ENCODE assay signal across 18 cellular contexts in genomic region chr12:1841606-1842182, GRCh38. TPM values are rescaled to one million over a fixed set of nuclear protein-coding genes. Genes with fewer than 3 reads are reported as not detected.
A peak's percentile ranks its signal among the peaks of the same experiment; 100 is the strongest.
DNase-seq lines count a peak whose midpoint lies in the region; ATAC-seq and TF ChIP-seq lines count a peak whose summit lies in the region.
"Had no signal": no experiment of that assay in that cellular context is flagged by ENCODE, and none has a peak within 500 bp of the region (broad histone marks: within the 10 kb centered on the region; RNA-seq: fewer than 3 reads in every experiment).

No MANE protein-coding gene starts in this region.

- H3K27ac ChIP-seq in sigmoid colon, result no peak overlapping the region
- H3K27ac ChIP-seq: SK-N-MC had no signal

- H3K27ac Mint-ChIP-seq in activated naive CD8-positive, alpha-beta T cell treated with anti-CD3 and anti-CD28 coated beads, Interleukin-2, amount 10 ng/mL, durations not matched to agents 7 days and 5 days, result no peak overlapping the region
- no peak overlapping the region for H3K27ac Mint-ChIP-seq in activated naive CD8-positive, alpha-beta T cell treated with anti-CD3 and anti-CD28 coated beads, Interleukin-2, amount 50 U/mL, for 24 hours
- H3K27ac Mint-ChIP-seq in dendritic cell treated with granulocyte-macrophage colony-stimulating factor and Interleukin-4, amounts not matched to agents 40 ng/mL and 50 ng/mL, for 4 days, result peak overlapping the region; percentile 57
- H3K27ac Mint-ChIP-seq: CD4-positive, alpha-beta memory T cell had no signal

- no peaks in the 10 kb centered on the region for H3K36me3 Mint-ChIP-seq in activated naive CD8-positive, alpha-beta T cell treated with anti-CD3 and anti-CD28 coated beads, Interleukin-2, amount 10 ng/mL, durations not matched to agents 7 days and 5 days
- no peaks in the 10 kb centered on the region for H3K36me3 Mint-ChIP-seq in activated naive CD8-positive, alpha-beta T cell treated with anti-CD3 and anti-CD28 coated beads, Interleukin-2, amount 50 U/mL, for 24 hours (ENCODE audit: low read depth)
- H3K36me3 Mint-ChIP-seq in dendritic cell treated with granulocyte-macrophage colony-stimulating factor and Interleukin-4, amounts not matched to agents 40 ng/mL and 50 ng/mL, for 4 days (ENCODE audit: low read depth), result no peaks in the 10 kb centered on the region
- H3K36me3 Mint-ChIP-seq: CD4-positive, alpha-beta memory T cell had no signal

- 75 to 88% methylated on average over 12 of the region's 12 CpGs for WGBS in sigmoid colon, 2 donors

- TF ChIP-seq POLR2A in NB4 (IDR thresholded peaks at IDR 0.05; ENCODE audit: extremely low read depth, insufficient read length) (no peak), sigmoid colon (IDR thresholded peaks at IDR 0.05) (no peak)

- peak; percentile 8 for DNase-seq in activated naive CD8-positive, alpha-beta T cell treated with anti-CD3 and anti-CD28 coated beads, Interleukin-2, amount 10 ng/mL, durations not matched to agents 7 days and 5 days
- no peak for DNase-seq in activated naive CD8-positive, alpha-beta T cell treated with anti-CD3 and anti-CD28 coated beads, Interleukin-2, amount 50 U/mL, for 24 hours
- peak; percentile 59 for DNase-seq in NB4 (ENCODE audit: low read depth)
- DNase-seq in sigmoid colon, result peak; percentile 20
- DNase-seq in H4 (ENCODE audit: low spot score), result no peak
- DNase-seq in effector CD8-positive, alpha-beta T cell (lab: John Stamatoyannopoulos, UW), result no peak
- no peak for DNase-seq in kidney glomerular epithelial cell (lab: John Stamatoyannopoulos, UW)
- DNase-seq: CD4-positive, alpha-beta memory T cell; DMS79; KG1; NCI-H1092 treated with DMSO at 0.1 percent for 48 hours; NCI-H1694 treated with DMSO at 0.1 percent for 48 hours; NCI-H510A; OCI-M1 had no signal

- H3K27me3 ChIP-seq in sigmoid colon, result no peaks in the 10 kb centered on the region

- H3K4me3 ChIP-seq in NB4 (ENCODE audit: low read depth, low read length), result peak overlapping the region; percentile 35
- no peak overlapping the region for H3K4me3 ChIP-seq in sigmoid colon
- H3K4me3 ChIP-seq: SK-N-MC had no signal

- no peaks in the 10 kb centered on the region for H3K36me3 ChIP-seq in sigmoid colon

- TF ChIP-seq CTCF in NB4 (IDR thresholded peaks at IDR 0.05; ENCODE audit: low read depth, low read length) (no peak), sigmoid colon (IDR thresholded peaks at IDR 0.05) (no peak)

- peaks cover 2% of the 10 kb centered on the region for H3K27me3 Mint-ChIP-seq in activated naive CD8-positive, alpha-beta T cell treated with anti-CD3 and anti-CD28 coated beads, Interleukin-2, amount 10 ng/mL, durations not matched to agents 7 days and 5 days
- H3K27me3 Mint-ChIP-seq in activated naive CD8-positive, alpha-beta T cell treated with anti-CD3 and anti-CD28 coated beads, Interleukin-2, amount 50 U/mL, for 24 hours, result peaks cover 4% of the 10 kb centered on the region
- peaks cover 12% of the 10 kb centered on the region for H3K27me3 Mint-ChIP-seq in dendritic cell treated with granulocyte-macrophage colony-stimulating factor and Interleukin-4, amounts not matched to agents 40 ng/mL and 50 ng/mL, for 4 days

- no peaks in the 10 kb centered on the region for H3K9me3 Mint-ChIP-seq in activated naive CD8-positive, alpha-beta T cell treated with anti-CD3 and anti-CD28 coated beads, Interleukin-2, amount 10 ng/mL, durations not matched to agents 7 days and 5 days
- H3K9me3 Mint-ChIP-seq in activated naive CD8-positive, alpha-beta T cell treated with anti-CD3 and anti-CD28 coated beads, Interleukin-2, amount 50 U/mL, for 24 hours, result no peaks in the 10 kb centered on the region
- no peaks in the 10 kb centered on the region for H3K9me3 Mint-ChIP-seq in dendritic cell treated with granulocyte-macrophage colony-stimulating factor and Interleukin-4, amounts not matched to agents 40 ng/mL and 50 ng/mL, for 4 days
- H3K9me3 Mint-ChIP-seq: CD4-positive, alpha-beta memory T cell had no signal

- no peaks in the 10 kb centered on the region for H3K4me1 ChIP-seq in sigmoid colon

- no peaks in the 10 kb centered on the region for H3K9me3 ChIP-seq in sigmoid colon

- intact Hi-C loops in dendritic cell treated with granulocyte-macrophage colony-stimulating factor and Interleukin-4, amounts not matched to agents 40 ng/mL and 50 ng/mL, for 4 days (cut with micrococcal nuclease), result loop anchor here (10.0 kb wide), 1 partner anchor 63 kb away; no protein-coding TSS in a partner anchor
- intact Hi-C loops in sigmoid colon (cut with DNase I), result no loop called here

- no peak overlapping the region for H3K4me3 Mint-ChIP-seq in activated naive CD8-positive, alpha-beta T cell treated with anti-CD3 and anti-CD28 coated beads, Interleukin-2, amount 10 ng/mL, durations not matched to agents 7 days and 5 days
- no peak overlapping the region for H3K4me3 Mint-ChIP-seq in activated naive CD8-positive, alpha-beta T cell treated with anti-CD3 and anti-CD28 coated beads, Interleukin-2, amount 50 U/mL, for 24 hours
- H3K4me3 Mint-ChIP-seq in dendritic cell treated with granulocyte-macrophage colony-stimulating factor and Interleukin-4, amounts not matched to agents 40 ng/mL and 50 ng/mL, for 4 days, result no peak overlapping the region
- H3K4me3 Mint-ChIP-seq: CD4-positive, alpha-beta memory T cell had no signal

- no peak for TF ChIP-seq EP300 in sigmoid colon (IDR thresholded peaks at IDR 0.05)

- ATAC-seq in activated naive CD8-positive, alpha-beta T cell treated with anti-CD3 and anti-CD28 coated beads, Interleukin-2, amount 10 ng/mL, durations not matched to agents 7 days and 5 days (ENCODE audit: low read depth), result no peak
- ATAC-seq in activated naive CD8-positive, alpha-beta T cell treated with anti-CD3 and anti-CD28 coated beads, Interleukin-2, amount 50 U/mL, for 24 hours, result no peak

- no peaks in the 10 kb centered on the region for H3K4me1 Mint-ChIP-seq in activated naive CD8-positive, alpha-beta T cell treated with anti-CD3 and anti-CD28 coated beads, Interleukin-2, amount 10 ng/mL, durations not matched to agents 7 days and 5 days
- peaks cover 3% of the 10 kb centered on the region for H3K4me1 Mint-ChIP-seq in activated naive CD8-positive, alpha-beta T cell treated with anti-CD3 and anti-CD28 coated beads, Interleukin-2, amount 50 U/mL, for 24 hours
- H3K4me1 Mint-ChIP-seq in dendritic cell treated with granulocyte-macrophage colony-stimulating factor and Interleukin-4, amounts not matched to agents 40 ng/mL and 50 ng/mL, for 4 days (ENCODE audit: low read depth), result peaks cover 75% of the 10 kb centered on the region
- H3K4me1 Mint-ChIP-seq: CD4-positive, alpha-beta memory T cell had no signal

- POLR2A ChIA-PET in activated naive CD8-positive, alpha-beta T cell treated with anti-CD3 and anti-CD28 coated beads, Interleukin-2, amount 10 ng/mL, durations not matched to agents 7 days and 5 days (lab: Charles Lee), result no interaction called here

RNA-seq across cellular contexts. Expression of gene LRTM2, which starts 21.3 kb away (rescaled TPM):
- not detected for total RNA-seq in activated naive CD8-positive, alpha-beta T cell treated with anti-CD3 and anti-CD28 coated beads, Interleukin-2, amount 10 ng/mL, durations not matched to agents 7 days and 5 days
- under 1 TPM in 1 of 4 donors, not detected in 3; 0.41 TPM for total RNA-seq in sigmoid colon
- polyA plus RNA-seq in sigmoid colon, result under 1 TPM in 1 of 3 donors, not detected in 2; 0.09 TPM
- total RNA-seq in H4 (2014; rRNA removed; shearing (Covaris generic)), result not detected in 2 replicates
- total RNA-seq: A172; CD4-positive, alpha-beta memory T cell; MCF 10A had no signal
- polyA plus RNA-seq: CD4-positive, alpha-beta memory T cell had no signal

Comparison
In these comparisons a context has a peak if more than half of its experiments do, and no peak if none do; other contexts are left out.
1. DNase-seq: peak in activated naive CD8-positive, alpha-beta T cell treated with anti-CD3 and anti-CD28 coated beads, Interleukin-2, amount 10 ng/mL, durations not matched to agents 7 days and 5 days (single experiment), NB4 (single experiment) and sigmoid colon (single experiment); none in activated naive CD8-positive, alpha-beta T cell treated with anti-CD3 and anti-CD28 coated beads, Interleukin-2, amount 50 U/mL, for 24 hours (single experiment), H4 (single experiment), effector CD8-positive, alpha-beta T cell (single experiment) and kidney glomerular epithelial cell (single experiment).